Comparison of ENCODE assay signal across 11 cellular contexts in genomic region chr3:134944429-134944828, GRCh38.
"Had no signal": no experiment of that assay in that cellular context is flagged by ENCODE, and none has a peak within 500 bp of the region (broad histone marks: within the 10 kb centered on the region; RNA-seq: fewer than 3 reads in every experiment).

No MANE protein-coding gene starts in this region.

- H3K9me3 ChIP-seq: HAP-1 had no signal

- H3K4me3 Mint-ChIP-seq: GM23338, H9, HFFc6 had no signal

- H3K4me2 ChIP-seq: GM23338 had no signal

- H3K27ac Mint-ChIP-seq: GM23338, H9, HFFc6 had no signal

- FAIRE-seq: H1, H54 had no signal

- H3K36me3 ChIP-seq: HAP-1 had no signal

- H3K4me3 ChIP-seq: GM23248, GM23338, HAP-1 had no signal

- H2AFZ ChIP-seq: GM23248, GM23338 had no signal

- H3K9me3 Mint-ChIP-seq: GM23338, H9, HFFc6 had no signal

- H3K27ac ChIP-seq: GM23248 had no signal

- ATAC-seq: GM23338, HCT116 had no signal

- DNase-seq: GM23248, GOT3, H7, H9, HCEC 1CT, HFFc6 had no signal

- H3K4me1 ChIP-seq: HAP-1 had no signal

- H3K9ac ChIP-seq: GM23248 had no signal
